1 cellular context compared by ENCODE assay signal in the genomic region with DNA sequence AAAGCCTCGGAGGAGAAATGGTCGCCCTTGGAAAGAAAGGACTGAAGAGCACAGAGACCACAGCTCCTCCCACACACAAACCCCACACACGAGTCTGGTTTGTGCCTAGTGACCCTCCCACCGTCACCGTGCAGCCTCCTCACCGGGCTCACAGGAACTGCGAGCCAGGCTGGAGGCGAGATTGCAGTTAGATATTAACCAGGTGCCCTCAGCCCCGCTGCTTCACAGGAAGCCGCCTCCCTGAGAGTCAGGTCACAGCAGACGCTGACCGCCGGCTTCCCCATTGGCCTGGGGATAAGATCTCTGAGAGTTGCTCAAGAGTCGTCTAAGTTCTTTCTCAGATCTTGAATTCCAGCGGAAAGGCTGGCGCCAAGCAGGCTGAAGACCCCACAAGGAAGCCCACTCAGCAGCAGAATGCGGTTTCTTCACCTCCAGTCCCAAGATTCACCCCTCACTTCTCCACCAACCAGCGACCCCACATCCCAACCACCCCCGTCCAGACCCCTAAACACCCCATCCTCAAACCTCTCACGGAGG.
TF ChIP-seq lines count a peak whose summit lies in the region.

No MANE protein-coding gene starts in this region.

TF ChIP-seq in HepG2, 621 proteins besides CTCF, POLR2A, EP300 and RAD21 (continued from another document and continues in another):
- TF ChIP-seq NFAT5 (CRISPR knock-in tag; IDR thresholded peaks at IDR 0.05) (no peak; the same call in 1 of the 2 replicates), RARG (CRISPR knock-in tag; IDR thresholded peaks at IDR 0.05; ENCODE audit: low read depth) (no peak), SATB2 (CRISPR knock-in tag; IDR thresholded peaks at IDR 0.05) (no peak), PRPF4 (IDR thresholded peaks at IDR 0.05; ENCODE audit: low read depth, low read length, poor library complexity, severe bottlenecking) (no peak), RAD51 (IDR thresholded peaks at IDR 0.05; ENCODE audit: borderline replicate concordance) (no peak), SUZ12 (IDR thresholded peaks at IDR 0.05; ENCODE audit: low read depth, low read length) (no peak), ZNF232 (CRISPR knock-in tag; IDR thresholded peaks at IDR 0.05; ENCODE audit: borderline replicate concordance) (no peak), ETV5 (CRISPR knock-in tag; IDR thresholded peaks at IDR 0.05; ENCODE audit: borderline replicate concordance) (peak; percentile 78), DZIP1 (CRISPR knock-in tag; IDR thresholded peaks at IDR 0.05) (no peak), ZMYM4 (CRISPR knock-in tag; IDR thresholded peaks at IDR 0.05) (peak; percentile 21; the same call in 1 of the 2 replicates), SMC3 (IDR thresholded peaks at IDR 0.05; ENCODE audit: low read length) (no peak; the same call in 1 of the 2 replicates), SSRP1 (CRISPR knock-in tag; IDR thresholded peaks at IDR 0.05) (no peak), NFRKB (IDR thresholded peaks at IDR 0.05) (no peak), LRRFIP1 (CRISPR knock-in tag; conservative IDR thresholded peaks at IDR 0.05) (no peak), ATAD3A (CRISPR knock-in tag; IDR thresholded peaks at IDR 0.05) (no peak), SYNCRIP (IDR thresholded peaks at IDR 0.05; ENCODE audit: insufficient read depth, low read depth, low read length) (no peak), NFKB2 (CRISPR knock-in tag; IDR thresholded peaks at IDR 0.05; ENCODE audit: borderline replicate concordance) (peak; percentile 19; the same call in 1 of the 2 replicates), ZMAT5 (CRISPR knock-in tag; IDR thresholded peaks at IDR 0.05; ENCODE audit: borderline replicate concordance, low read depth) (no peak), AKAP8 (CRISPR knock-in tag; IDR thresholded peaks at IDR 0.05) (no peak), GABPB1 (CRISPR knock-in tag; IDR thresholded peaks at IDR 0.05) (peak; percentile 68), MEF2D (CRISPR knock-in tag; IDR thresholded peaks at IDR 0.05) (peak; percentile 46; the same call in 1 of the 2 replicates), ZNF792 (CRISPR knock-in tag; IDR thresholded peaks at IDR 0.05) (peak; percentile 50; the same call in 1 of the 2 replicates), STAT6 (CRISPR knock-in tag; IDR thresholded peaks at IDR 0.05; ENCODE audit: borderline replicate concordance) (no peak), ZNF598 (CRISPR knock-in tag; IDR thresholded peaks at IDR 0.05; ENCODE audit: borderline replicate concordance) (no peak), HOXA5 (CRISPR knock-in tag; IDR thresholded peaks at IDR 0.05) (peak; percentile 55), KDM2A (CRISPR knock-in tag; IDR thresholded peaks at IDR 0.05; ENCODE audit: borderline replicate concordance, low read depth) (peak; percentile 52; the same call in 1 of the 2 replicates), THAP11 (CRISPR knock-in tag; IDR thresholded peaks at IDR 0.05) (peak; percentile 63), ELF4 (CRISPR knock-in tag; IDR thresholded peaks at IDR 0.05; ENCODE audit: borderline replicate concordance) (no peak), NFKBIZ (CRISPR knock-in tag; IDR thresholded peaks at IDR 0.05) (no peak), DBP (CRISPR knock-in tag; IDR thresholded peaks at IDR 0.05; ENCODE audit: not compliant biosample characterization) (no peak), POLR2AphosphoS2 (IDR thresholded peaks at IDR 0.05; ENCODE audit: low read depth, low read length) (no peak), IRF2 (CRISPR knock-in tag; IDR thresholded peaks at IDR 0.05) (peak; percentile 86), NRL (CRISPR knock-in tag; IDR thresholded peaks at IDR 0.05; ENCODE audit: borderline replicate concordance) (no peak), ZNF746 (CRISPR knock-in tag; IDR thresholded peaks at IDR 0.05) (no peak), ATF7 (IDR thresholded peaks at IDR 0.05) (no peak), ATF7 (CRISPR knock-in tag; IDR thresholded peaks at IDR 0.05) (no peak), FOXP4 (CRISPR knock-in tag; IDR thresholded peaks at IDR 0.05) (peak; percentile 57; the same call in 1 of the 2 replicates), ZNF160 (CRISPR knock-in tag; IDR thresholded peaks at IDR 0.05) (no peak), ZNF569 (CRISPR knock-in tag; IDR thresholded peaks at IDR 0.05; ENCODE audit: borderline replicate concordance) (no peak), ELF1 (CRISPR knock-in tag; IDR thresholded peaks at IDR 0.05) (peak; percentile 70), ZNF777 (CRISPR knock-in tag; IDR thresholded peaks at IDR 0.05) (peak; percentile 54), HDAC6 (IDR thresholded peaks at IDR 0.05; ENCODE audit: low read depth, low read length) (no peak), AGO1 (IDR thresholded peaks at IDR 0.05; ENCODE audit: low read depth, low read length, poor library complexity, severe bottlenecking) (no peak), ZNF558 (CRISPR knock-in tag; IDR thresholded peaks at IDR 0.05; ENCODE audit: borderline replicate concordance) (no peak)
- TF ChIP-seq, protein P1, sequence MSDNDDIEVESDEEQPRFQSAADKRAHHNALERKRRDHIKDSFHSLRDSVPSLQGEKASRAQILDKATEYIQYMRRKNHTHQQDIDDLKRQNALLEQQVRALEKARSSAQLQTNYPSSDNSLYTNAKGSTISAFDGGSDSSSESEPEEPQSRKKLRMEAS (IDR thresholded peaks at IDR 0.05), result peak; percentile 59; the same call in 1 of the 2 replicates
- TF ChIP-seq, protein P2, sequence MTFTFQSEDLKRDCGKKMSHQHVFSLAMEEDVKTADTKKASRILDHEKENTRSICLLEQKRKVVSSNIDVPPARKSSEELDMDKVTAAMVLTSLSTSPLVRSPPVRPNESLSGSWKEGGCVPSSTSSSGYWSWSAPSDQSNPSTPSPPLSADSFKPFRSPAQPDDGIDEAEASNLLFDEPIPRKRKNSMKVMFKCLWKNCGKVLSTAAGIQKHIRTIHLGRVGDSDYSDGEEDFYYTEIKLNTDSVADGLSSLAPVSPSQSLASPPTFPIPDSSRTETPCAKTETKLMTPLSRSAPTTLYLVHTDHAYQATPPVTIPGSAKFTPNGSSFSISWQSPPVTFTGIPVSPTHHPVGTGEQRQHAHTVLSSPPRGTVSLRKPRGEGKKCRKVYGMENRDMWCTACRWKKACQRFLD (CRISPR knock-in tag; IDR thresholded peaks at IDR 0.05; ENCODE audit: borderline replicate concordance), result no peak
